ENCODE assay signal across 10 cellular contexts in the genomic region with DNA sequence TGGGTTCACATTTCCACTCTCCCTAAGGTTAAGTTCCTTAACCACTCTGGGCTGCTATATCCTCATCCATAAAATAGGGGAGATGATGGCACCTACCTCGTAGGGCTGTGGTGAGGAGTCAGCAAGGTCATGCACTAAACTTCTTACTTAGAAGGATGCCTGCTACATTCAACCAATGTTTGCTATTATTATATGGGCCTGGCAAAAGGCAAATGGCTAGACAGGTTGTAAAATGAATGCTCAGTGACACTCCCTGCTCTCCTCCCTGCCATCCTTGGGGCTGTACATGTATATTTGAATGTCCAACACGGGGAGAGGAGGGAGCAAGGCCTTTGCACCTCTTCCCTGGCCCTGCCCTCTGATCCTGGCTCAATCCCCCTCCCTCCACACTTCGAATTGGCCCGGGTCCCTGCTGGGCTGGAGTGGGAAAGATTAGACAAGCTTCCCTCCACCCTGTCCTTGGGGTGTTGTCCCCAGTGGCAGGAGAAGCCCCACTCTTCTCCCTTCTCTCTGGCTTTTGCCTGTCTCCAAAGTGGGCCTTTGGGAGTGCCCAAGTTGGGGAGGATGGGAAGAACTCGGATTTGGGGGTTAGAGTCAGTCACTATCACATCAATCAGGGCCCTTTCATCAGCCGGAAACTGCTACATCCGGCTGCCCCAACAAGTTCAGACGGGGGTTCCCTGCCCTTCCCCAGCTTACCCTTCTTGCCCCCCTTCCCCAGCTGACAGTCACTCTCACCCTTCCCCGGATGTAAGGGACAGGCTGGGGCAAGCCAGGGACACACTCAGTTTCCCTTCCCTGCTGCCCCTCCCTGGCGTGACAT. TPM values are rescaled to one million over a fixed set of nuclear protein-coding genes. Genes with fewer than 3 reads are reported as not detected.
DNase-seq lines count a peak whose midpoint lies in the region; ATAC-seq and TF ChIP-seq lines count a peak whose summit lies in the region.
"Had no signal": no experiment of that assay in that cellular context is flagged by ENCODE, and none has a peak within 500 bp of the region (broad histone marks: within the 10 kb centered on the region; RNA-seq: fewer than 3 reads in every experiment).

No MANE protein-coding gene starts in this region.

- H3K4me3 Mint-ChIP-seq in CD4-positive, CD25-positive, alpha-beta regulatory T cell = no peak overlapping the region
- no peak overlapping the region for H3K4me3 Mint-ChIP-seq in H9
- H3K4me3 Mint-ChIP-seq in activated CD4-positive, alpha-beta T cell treated with anti-CD3 and anti-CD28 coated beads, Interleukin-2, amount 10 ng/mL, durations not matched to agents 7 days and 5 days = no peak overlapping the region

- H3K4me1 ChIP-seq in CD4-positive, CD25-positive, alpha-beta regulatory T cell (ENCODE audit: control insufficient read depth, insufficient read depth, low read length, poor library complexity, severe bottlenecking) = peaks cover 13% of the 10 kb centered on the region
- H3K4me1 ChIP-seq in H9 (ENCODE audit: insufficient read depth, low read length) = no peaks in the 10 kb centered on the region
- no peaks in the 10 kb centered on the region for H3K4me1 ChIP-seq in gastrocnemius medialis
- H3K4me1 ChIP-seq: ascending aorta had no signal

- intact Hi-C loops in gastrocnemius medialis (cut with DNase I; ENCODE audit: low total_unique reads) = no loop called here

- H4K8ac ChIP-seq in H9 (replicated peaks; ENCODE audit: insufficient read length, low read depth, low read length) = no peak overlapping the region

- peak; percentile 65 to 90 for ATAC-seq in CD4-positive, CD25-positive, alpha-beta regulatory T cell (ENCODE audit: low read depth in 2 of 2)
- ATAC-seq in esophagus mucosa (peak; percentile 86), gastrocnemius medialis (no peak)
- ATAC-seq: PC-3 had no signal

- TF ChIP-seq CTCF in H9 (conservative IDR thresholded peaks at IDR 0.05) (no peak), gastrocnemius medialis (IDR thresholded peaks at IDR 0.05 in 4 of 5, conservative IDR thresholded peaks at IDR 0.05 in 1 of 5) (no peak)

- H3K36me3 ChIP-seq in CD4-positive, CD25-positive, alpha-beta regulatory T cell (ENCODE audit: control insufficient read depth, insufficient read depth, low read length) = no peaks in the 10 kb centered on the region
- H3K36me3 ChIP-seq in gastrocnemius medialis = no peaks in the 10 kb centered on the region
- H3K36me3 ChIP-seq: ascending aorta had no signal

- POLR2A ChIA-PET in activated CD4-positive, alpha-beta T cell treated with anti-CD3 and anti-CD28 coated beads, Interleukin-2, amount 10 ng/mL, durations not matched to agents 7 days and 5 days (lab: Charles Lee) = no interaction called here

- peaks cover 4% of the 10 kb centered on the region for H3K27me3 Mint-ChIP-seq in CD4-positive, CD25-positive, alpha-beta regulatory T cell
- H3K27me3 Mint-ChIP-seq in H9 (ENCODE audit: low read depth) = peaks cover 1% of the 10 kb centered on the region; the same call in 1 of the 2 replicates
- peaks cover 2% of the 10 kb centered on the region for H3K27me3 Mint-ChIP-seq in activated CD4-positive, alpha-beta T cell treated with anti-CD3 and anti-CD28 coated beads, Interleukin-2, amount 10 ng/mL, durations not matched to agents 7 days and 5 days

- in situ Hi-C loops in gastrocnemius medialis (cut with MboI; ENCODE audit: low sequenced_read_pairs in 4 of 4) = no loop called here

- no peaks in the 10 kb centered on the region for H4K20me1 ChIP-seq in H9 (ENCODE audit: control insufficient read depth, insufficient read depth, insufficient read length)

- no peak overlapping the region for H3T11ph ChIP-seq in H9 (ENCODE audit: low read length)

- no peak overlapping the region for H3K14ac ChIP-seq in H9 (ENCODE audit: insufficient read depth, low read length)

- H3K56ac ChIP-seq in H9 (ENCODE audit: insufficient read length, low read depth, low read length) = no peak overlapping the region

- TF ChIP-seq POLR2A in gastrocnemius medialis (IDR thresholded peaks at IDR 0.05) = no peak

- H3K27ac Mint-ChIP-seq in CD4-positive, CD25-positive, alpha-beta regulatory T cell = no peak overlapping the region
- no peak overlapping the region; a peak in 1 of 7 replicates for H3K27ac Mint-ChIP-seq in H9
- peak overlapping the region; percentile 64 for H3K27ac Mint-ChIP-seq in activated CD4-positive, alpha-beta T cell treated with anti-CD3 and anti-CD28 coated beads, Interleukin-2, amount 10 ng/mL, durations not matched to agents 7 days and 5 days

- no peaks in the 10 kb centered on the region for H3K79me1 ChIP-seq in H9 (ENCODE audit: insufficient read depth, low read depth, low read length, poor library complexity, severe bottlenecking)

- no peak overlapping the region for H4K91ac ChIP-seq in H9 (ENCODE audit: insufficient read length, low read depth, low read length)

- no peak overlapping the region for H2BK5ac ChIP-seq in H9 (ENCODE audit: insufficient read length, low read length)

- H2BK120ac ChIP-seq in H9 (ENCODE audit: low read depth, low read length, poor library complexity, severe bottlenecking) = no peak overlapping the region

- H3K79me2 ChIP-seq in H9 (ENCODE audit: insufficient read depth, low read length) = no peaks in the 10 kb centered on the region

- no peak overlapping the region for H4K5ac ChIP-seq in H9 (ENCODE audit: insufficient read length, low read depth, low read length)

- no peak overlapping the region for H3K4me3 ChIP-seq in CD4-positive, CD25-positive, alpha-beta regulatory T cell (ENCODE audit: low read depth, low read length)
- H3K4me3 ChIP-seq in gastrocnemius medialis = no peak overlapping the region
- H3K4me3 ChIP-seq: ascending aorta had no signal

- no peak overlapping the region for H2BK12ac ChIP-seq in H9 (ENCODE audit: insufficient read length, low read depth, low read length)

- H2AK5ac ChIP-seq in H9 (ENCODE audit: insufficient read length, low read length) = no peak overlapping the region

- H3K27me3 ChIP-seq in CD4-positive, CD25-positive, alpha-beta regulatory T cell (ENCODE audit: control insufficient read depth, insufficient read depth, low read length) = no peaks in the 10 kb centered on the region
- H3K27me3 ChIP-seq in H9 (ENCODE audit: insufficient read depth, low read length) (no peaks in the 10 kb centered on the region), gastrocnemius medialis (no peaks in the 10 kb centered on the region)
- H3K27me3 ChIP-seq: ascending aorta had no signal

- no peak overlapping the region for H2BK20ac ChIP-seq in H9 (ENCODE audit: low read depth, low read length, poor library complexity, severe bottlenecking)

- H3K4me2 ChIP-seq in H9 (ENCODE audit: insufficient read depth, insufficient read length, low read length) = no peak overlapping the region

- peaks cover 0 to 9% (median 4%) of the 10 kb centered on the region in 4 donors for H3K4me1 Mint-ChIP-seq in CD4-positive, CD25-positive, alpha-beta regulatory T cell
- peaks cover 6 to 16% of the 10 kb centered on the region in 2 experiments for H3K4me1 Mint-ChIP-seq in H9
- peaks cover 12% of the 10 kb centered on the region for H3K4me1 Mint-ChIP-seq in activated CD4-positive, alpha-beta T cell treated with anti-CD3 and anti-CD28 coated beads, Interleukin-2, amount 10 ng/mL, durations not matched to agents 7 days and 5 days

- CTCF ChIA-PET in activated CD4-positive, alpha-beta T cell treated with anti-CD3 and anti-CD28 coated beads, Interleukin-2, amount 10 ng/mL, durations not matched to agents 7 days and 5 days (lab: Charles Lee) = interaction anchor here (0.8 to 1.6 kb wide), 4 partner anchors 9 to 39 kb away, joined by 3 to 5 read pairs (median 4); no protein-coding TSS in a partner anchor

- no peak overlapping the region for H3K4ac ChIP-seq in H9 (ENCODE audit: low read depth, low read length)

- H3K9ac ChIP-seq in H9 (ENCODE audit: extremely low read depth, insufficient read length, low read length) = no peak overlapping the region

- H2BK15ac ChIP-seq in H9 (ENCODE audit: low read depth, low read length) = no peak overlapping the region

- peaks cover 7 to 12% of the 10 kb centered on the region in 2 experiments for H3K9me3 ChIP-seq in CD4-positive, CD25-positive, alpha-beta regulatory T cell (ENCODE audit: control insufficient read depth in 2 of 2, low read length in 2 of 2)
- H3K9me3 ChIP-seq in H9 (ENCODE audit: control insufficient read depth, low read depth, low read length) (no peaks in the 10 kb centered on the region), gastrocnemius medialis (peaks cover 3 to 14% (median 6%) of the 10 kb centered on the region in 3 donors)

- H3K9me3 Mint-ChIP-seq in CD4-positive, CD25-positive, alpha-beta regulatory T cell = peaks cover 0 to 12% (median 3%) of the 10 kb centered on the region in 7 donors
- peaks cover 14 to 15% of the 10 kb centered on the region in 2 experiments for H3K9me3 Mint-ChIP-seq in H9
- H3K9me3 Mint-ChIP-seq in activated CD4-positive, alpha-beta T cell treated with anti-CD3 and anti-CD28 coated beads, Interleukin-2, amount 10 ng/mL, durations not matched to agents 7 days and 5 days = peaks cover 8% of the 10 kb centered on the region

- H3K27ac ChIP-seq in CD4-positive, CD25-positive, alpha-beta regulatory T cell (ENCODE audit: insufficient read depth, low read length, poor library complexity, severe bottlenecking) = no peak overlapping the region
- H3K27ac ChIP-seq in H9 (ENCODE audit: insufficient read length, low read depth, low read length) (no peak overlapping the region), gastrocnemius medialis (no peak overlapping the region)
- H3K27ac ChIP-seq: ascending aorta had no signal

- DNase-seq in CD4-positive, CD25-positive, alpha-beta regulatory T cell = peak in 1 of 3 donors; percentile 49
- DNase-seq in H9 (peak; percentile 25), gastrocnemius medialis (no peak), glomerular visceral epithelial cell (ENCODE audit: extremely low spot score) (no peak), NCI-H2081 treated with DMSO at 0.1 percent for 48 hours (lab: John Stamatoyannopoulos, UW) (no peak)
- DNase-seq in activated CD4-positive, alpha-beta T cell treated with anti-CD3 and anti-CD28 coated beads, Interleukin-2, amount 10 ng/mL, durations not matched to agents 7 days and 5 days = peak; percentile 24
- DNase-seq in effector CD4-positive, alpha-beta T cell = no peak
- DNase-seq: PC-3 had no signal

- no CpG with 5 or more reads among the region's 10 CpGs for WGBS in H9 (ENCODE audit: extremely low coverage, insufficient read length, low lambda C conversion rate)

- no peaks in the 10 kb centered on the region for H3K23me2 ChIP-seq in H9 (ENCODE audit: insufficient read length, low read depth, low read length, poor library complexity, severe bottlenecking)

- H3K36me3 Mint-ChIP-seq in CD4-positive, CD25-positive, alpha-beta regulatory T cell = no peaks in the 10 kb centered on the region
- peaks cover 0 to 12% (median 0%) of the 10 kb centered on the region in 3 experiments; a peak in 4 of 7 replicates for H3K36me3 Mint-ChIP-seq in H9 (ENCODE audit: insufficient read depth in 1 of 3, low read depth in 3 of 3)
- peaks cover 6% of the 10 kb centered on the region for H3K36me3 Mint-ChIP-seq in activated CD4-positive, alpha-beta T cell treated with anti-CD3 and anti-CD28 coated beads, Interleukin-2, amount 10 ng/mL, durations not matched to agents 7 days and 5 days (ENCODE audit: low read depth)

- H3K23ac ChIP-seq in H9 (ENCODE audit: insufficient read length, low read depth, low read length) = no peak overlapping the region

- no peak overlapping the region for H2AFZ ChIP-seq in H9 (ENCODE audit: low read length)

- no peak overlapping the region for H3K18ac ChIP-seq in H9 (ENCODE audit: insufficient read length, low read depth, low read length)

RNA-seq across cellular contexts. Expression of a gene that starts 36.3 kb away (rescaled TPM):
- total RNA-seq in CD4-positive, CD25-positive, alpha-beta regulatory T cell = 0.22 TPM
- polyA plus RNA-seq in CD4-positive, CD25-positive, alpha-beta regulatory T cell = under 1 TPM in 2 of 4 donors, not detected in 2; 0.01 to 0.13 TPM
- total RNA-seq in H9 (2021) (46.1 and 47.9 TPM in 2 replicates), esophagus mucosa (129 TPM), gastrocnemius medialis (100 to 1,000 TPM in 3 of 4 donors, 10 to 100 TPM in 1; 66.4 to 195 (median 149) TPM)
- 10 to 100 TPM; 23.7 to 25.8 TPM for total RNA-seq in activated CD4-positive, alpha-beta T cell treated with anti-CD3 and anti-CD28 coated beads, Interleukin-2, amount 10 ng/mL, durations not matched to agents 7 days and 5 days

RNA-seq across cellular contexts. Expression of a gene that starts 46.1 kb away (rescaled TPM):
- total RNA-seq in CD4-positive, CD25-positive, alpha-beta regulatory T cell = 24.3 TPM
- polyA plus RNA-seq in CD4-positive, CD25-positive, alpha-beta regulatory T cell = 10 to 100 TPM; 65.0 to 73.8 (median 70.4) TPM
- total RNA-seq in H9 (2021) (65.1 and 67.3 TPM in 2 replicates), esophagus mucosa (44.5 TPM), gastrocnemius medialis (100 to 1,000 TPM; 161 to 171 (median 168) TPM)
- 10 to 100 TPM; 37.3 to 46.4 TPM for total RNA-seq in activated CD4-positive, alpha-beta T cell treated with anti-CD3 and anti-CD28 coated beads, Interleukin-2, amount 10 ng/mL, durations not matched to agents 7 days and 5 days

Comparison
In these comparisons a context has a peak if more than half of its experiments do, and no peak if none do; other contexts are left out.
1. ATAC-seq: peak in CD4-positive, CD25-positive, alpha-beta regulatory T cell (2 of 2) and esophagus mucosa (single experiment); none in gastrocnemius medialis (0 of 2).
2. DNase-seq: peak in H9 (single experiment) and activated CD4-positive, alpha-beta T cell treated with anti-CD3 and anti-CD28 coated beads, Interleukin-2, amount 10 ng/mL, durations not matched to agents 7 days and 5 days (single experiment); none in gastrocnemius medialis (0 of 2), effector CD4-positive, alpha-beta T cell (single experiment), glomerular visceral epithelial cell (single experiment) and NCI-H2081 treated with DMSO at 0.1 percent for 48 hours (single experiment).
3. RNA of a gene that starts 36.3 kb away (total RNA-seq): 66.4 to 195 TPM in gastrocnemius medialis, 129 TPM in esophagus mucosa (single experiment), 46.1 to 47.9 TPM in H9 and 23.7 to 25.8 TPM in activated CD4-positive, alpha-beta T cell treated with anti-CD3 and anti-CD28 coated beads, Interleukin-2, amount 10 ng/mL, durations not matched to agents 7 days and 5 days; 0.22 TPM in CD4-positive, CD25-positive, alpha-beta regulatory T cell (single experiment); every median in the first group is over 10 times any median in the second.